8 cellular contexts compared by ENCODE assay signal in the genomic region with DNA sequence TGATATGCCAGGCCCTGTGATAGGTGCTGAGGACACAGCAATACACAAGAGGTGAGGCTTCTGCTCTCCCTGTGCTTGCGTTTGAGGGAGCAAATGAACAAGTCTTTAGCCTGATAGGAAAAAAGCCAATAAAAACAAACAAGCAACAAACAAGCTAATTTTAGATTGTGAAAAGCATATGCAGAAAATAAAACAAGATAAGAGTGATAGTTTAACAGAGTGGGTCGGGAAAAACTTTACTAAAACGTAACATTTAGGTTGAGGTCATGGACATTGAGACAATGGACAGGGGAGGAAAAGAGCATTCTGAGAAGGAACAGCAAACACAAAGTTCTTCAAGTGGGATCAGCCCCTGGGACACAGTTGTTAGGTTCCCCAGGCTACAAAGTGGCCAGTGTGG. TPM values are rescaled to one million over a fixed set of nuclear protein-coding genes. Genes with fewer than 3 reads are reported as not detected.
DNase-seq lines count a peak whose midpoint lies in the region; ATAC-seq, FAIRE-seq and TF ChIP-seq lines count a peak whose summit lies in the region.

No MANE protein-coding gene starts in this region.

- intact Hi-C loops in left colon (cut with DNase I, micrococcal nuclease), result no loop called here

- H3K9ac ChIP-seq in keratinocyte (ENCODE audit: control insufficient read depth, extremely low read depth, insufficient read depth, low read length) (no peak overlapping the region), subcutaneous abdominal adipose tissue (ENCODE audit: low read length in 5 of 5) (peak overlapping the region; percentile 60 to 88 (median 67))

- H3K27ac ChIP-seq in keratinocyte (ENCODE audit: control insufficient read depth, insufficient read depth, low read length) (peak overlapping the region; percentile 59), subcutaneous abdominal adipose tissue (ENCODE audit: low read depth, low read length) (peak overlapping the region; percentile 99)

- peaks cover 66% of the 10 kb centered on the region for H3K79me2 ChIP-seq in keratinocyte (ENCODE audit: control insufficient read depth, insufficient read depth, low read length)

- H3K9me3 Mint-ChIP-seq in T-helper 2 cell treated with Interferon-gamma antibody and Interleukin-4, amounts not matched to agents 5 μg/mL and 100 μg/mL, for 36 hours, result peaks cover 8% of the 10 kb centered on the region
- peaks cover 4 to 5% of the 10 kb centered on the region in 2 donors for H3K9me3 Mint-ChIP-seq in activated naive CD4-positive, alpha-beta T cell treated with anti-CD3 and anti-CD28 coated beads, Interleukin-2, amount 50 U/mL, for 72 hours

- TF ChIP-seq CTCF in keratinocyte (optimal IDR thresholded peaks at IDR 0.05 in 1 of 3, IDR thresholded peaks at IDR 0.05 in 1 of 3, conservative IDR thresholded peaks at IDR 0.05 in 1 of 3; ENCODE audit: extremely low read depth in 1 of 3, insufficient read depth in 2 of 3, low read length in 3 of 3), result no peak

- ATAC-seq in activated naive CD4-positive, alpha-beta T cell treated with anti-CD3 and anti-CD28 coated beads, Interleukin-2, amount 50 U/mL, for 72 hours, result no peak
- ATAC-seq in left lobe of liver (no peak), left colon (no peak)

- peak overlapping the region; percentile 63 for H3K4me2 ChIP-seq in keratinocyte (ENCODE audit: control insufficient read depth, extremely low read depth, insufficient read depth, low read depth, low read length)

- no peak for FAIRE-seq in keratinocyte (lab: Jason Lieb, UNC)

- H3K9me3 ChIP-seq in keratinocyte (ENCODE audit: control insufficient read depth, low read depth, low read length) (no peaks in the 10 kb centered on the region), subcutaneous abdominal adipose tissue (ENCODE audit: control insufficient read depth in 5 of 5, low read length in 5 of 5) (no peaks in the 10 kb centered on the region)

- dilution Hi-C loops in keratinocyte (cut with MboI; ENCODE audit: extremely low pct_ligation_motif_present, low sequenced_read_pairs), result no loop called here

- no peak for DNase-seq in T-helper 2 cell treated with Interferon-gamma antibody and Interleukin-4, amounts not matched to agents 5 μg/mL and 100 μg/mL, for 36 hours (ENCODE audit: low spot score)
- no peak for DNase-seq in T-helper 2 cell
- DNase-seq in activated naive CD4-positive, alpha-beta T cell treated with anti-CD3 and anti-CD28 coated beads, Interleukin-2, amount 50 U/mL, for 72 hours (ENCODE audit: low spot score in 2 of 2), result no peak
- DNase-seq in keratinocyte (ENCODE audit: low read depth, low spot score), result no peak
- DNase-seq in left lobe of liver (ENCODE audit: low spot score), result no peak
- DNase-seq in left colon, result no peak
- no peak for DNase-seq in hippocampal formation (lab: John Stamatoyannopoulos, UW)

- H3K27ac Mint-ChIP-seq in T-helper 2 cell treated with Interferon-gamma antibody and Interleukin-4, amounts not matched to agents 5 μg/mL and 100 μg/mL, for 36 hours, result peak overlapping the region; percentile 89
- H3K27ac Mint-ChIP-seq in activated naive CD4-positive, alpha-beta T cell treated with anti-CD3 and anti-CD28 coated beads, Interleukin-2, amount 50 U/mL, for 72 hours, result peak overlapping the region; percentile 51 to 93

- no peaks in the 10 kb centered on the region for H4K20me1 ChIP-seq in keratinocyte (ENCODE audit: control insufficient read depth, extremely low read depth, insufficient read depth, low read length)

- H3K4me3 Mint-ChIP-seq in T-helper 2 cell treated with Interferon-gamma antibody and Interleukin-4, amounts not matched to agents 5 μg/mL and 100 μg/mL, for 36 hours, result peak overlapping the region; percentile 100

- no peak overlapping the region for H3K4me3 ChIP-seq in keratinocyte (ENCODE audit: control insufficient read depth in 2 of 3, extremely low read depth in 1 of 3, insufficient read depth in 2 of 3, low read depth in 1 of 3, low read length in 3 of 3)
- peak overlapping the region; percentile 3 to 53 (median 41) for H3K4me3 ChIP-seq in subcutaneous abdominal adipose tissue (ENCODE audit: low read depth in 1 of 5, low read length in 5 of 5)

- H3K36me3 Mint-ChIP-seq in T-helper 2 cell treated with Interferon-gamma antibody and Interleukin-4, amounts not matched to agents 5 μg/mL and 100 μg/mL, for 36 hours (ENCODE audit: low read depth), result peaks cover 49% of the 10 kb centered on the region
- peaks cover 34 to 63% of the 10 kb centered on the region in 2 donors for H3K36me3 Mint-ChIP-seq in activated naive CD4-positive, alpha-beta T cell treated with anti-CD3 and anti-CD28 coated beads, Interleukin-2, amount 50 U/mL, for 72 hours

- H3K27me3 Mint-ChIP-seq in T-helper 2 cell treated with Interferon-gamma antibody and Interleukin-4, amounts not matched to agents 5 μg/mL and 100 μg/mL, for 36 hours (ENCODE audit: low read depth), result no peaks in the 10 kb centered on the region

- peaks cover 6% of the 10 kb centered on the region for H3K9me1 ChIP-seq in keratinocyte (ENCODE audit: control insufficient read depth, extremely low read depth, insufficient read depth, low read length)

- H2AFZ ChIP-seq in keratinocyte (ENCODE audit: control insufficient read depth, low read length), result no peak overlapping the region

- peaks cover 64% of the 10 kb centered on the region for H3K4me1 Mint-ChIP-seq in T-helper 2 cell treated with Interferon-gamma antibody and Interleukin-4, amounts not matched to agents 5 μg/mL and 100 μg/mL, for 36 hours (ENCODE audit: low read depth)

- H3K4me1 ChIP-seq in keratinocyte (ENCODE audit: control insufficient read depth, extremely low read depth, insufficient read depth, low read length) (peaks cover 50% of the 10 kb centered on the region), subcutaneous abdominal adipose tissue (ENCODE audit: control insufficient read depth in 5 of 5, insufficient read depth in 5 of 5, low read length in 5 of 5) (peaks cover 34 to 85% (median 80%) of the 10 kb centered on the region in 5 donors)

- peaks cover 0 to 7% of the 10 kb centered on the region in 2 experiments for H3K36me3 ChIP-seq in keratinocyte (ENCODE audit: control insufficient read depth in 2 of 2, extremely low read depth in 1 of 2, insufficient read depth in 2 of 2, low read length in 2 of 2)
- H3K36me3 ChIP-seq in subcutaneous abdominal adipose tissue (ENCODE audit: control insufficient read depth in 5 of 5, insufficient read depth in 5 of 5, low read length in 5 of 5), result no peaks in the 10 kb centered on the region

- H3K27me3 ChIP-seq in keratinocyte (ENCODE audit: control insufficient read depth, extremely low read depth, insufficient read depth, low read length), result no peaks in the 10 kb centered on the region
- no peaks in the 10 kb centered on the region for H3K27me3 ChIP-seq in subcutaneous abdominal adipose tissue (ENCODE audit: control insufficient read depth in 5 of 5, insufficient read depth in 4 of 5, low read length in 5 of 5)

RNA-seq across cellular contexts. Expression of gene SMIM3, which starts 4.3 kb away (rescaled TPM):
- 10 to 100 TPM; 27.1 to 33.0 TPM for total RNA-seq in activated naive CD4-positive, alpha-beta T cell treated with anti-CD3 and anti-CD28 coated beads, Interleukin-2, amount 50 U/mL, for 72 hours
- polyA plus RNA-seq in keratinocyte, result 21.1 to 37.0 TPM (median 29.7 TPM) in 3 replicates
- polyA plus RNA-seq in keratinocyte (2011; ENCODE audit: low read depth), result 18.5 TPM
- 32.6 and 36.5 TPM in 2 replicates for polyA plus RNA-seq in keratinocyte (2011; cell fraction: cytosol; rRNA removed)
- 15.8 and 17.0 TPM in 2 replicates for polyA plus RNA-seq in keratinocyte (2011; cell fraction: nucleus; rRNA removed)
- polyA plus RNA-seq in keratinocyte (2012; ENCODE audit: low replicate concordance), result 19.2 TPM in 2 replicates
- polyA minus RNA-seq in keratinocyte, result 11.4 to 14.1 TPM (median 12.1 TPM) in 3 replicates
- 12.9 TPM for polyA minus RNA-seq in keratinocyte (2011; cell fraction: cytosol; rRNA and poly(A)+ RNA removed)
- polyA minus RNA-seq in keratinocyte (2011; cell fraction: nucleus; rRNA and poly(A)+ RNA removed), result 3.0 and 4.4 TPM in 2 replicates
- total RNA-seq in left lobe of liver (3.6 TPM), left colon (10 to 100 TPM; 11.0 to 13.6 TPM)

RNA-seq across cellular contexts. Expression of gene DCTN4, which starts 24.0 kb away (rescaled TPM):
- total RNA-seq in activated naive CD4-positive, alpha-beta T cell treated with anti-CD3 and anti-CD28 coated beads, Interleukin-2, amount 50 U/mL, for 72 hours, result 10 to 100 TPM; 44.0 to 56.4 TPM
- 37.7 to 46.4 TPM (median 44.3 TPM) in 3 replicates for polyA plus RNA-seq in keratinocyte
- 32.4 TPM for polyA plus RNA-seq in keratinocyte (2011; ENCODE audit: low read depth)
- polyA plus RNA-seq in keratinocyte (2011; cell fraction: cytosol; rRNA removed), result 42.2 and 56.1 TPM in 2 replicates
- 48.2 and 48.7 TPM in 2 replicates for polyA plus RNA-seq in keratinocyte (2011; cell fraction: nucleus; rRNA removed)
- 19.1 and 26.3 TPM in 2 replicates for polyA plus RNA-seq in keratinocyte (2012; ENCODE audit: low replicate concordance)
- polyA minus RNA-seq in keratinocyte, result 55.7 to 69.8 TPM (median 68.1 TPM) in 3 replicates
- 32.0 TPM for polyA minus RNA-seq in keratinocyte (2011; cell fraction: cytosol; rRNA and poly(A)+ RNA removed)
- 35.3 and 58.6 TPM in 2 replicates for polyA minus RNA-seq in keratinocyte (2011; cell fraction: nucleus; rRNA and poly(A)+ RNA removed)
- total RNA-seq in left lobe of liver (23.1 TPM), left colon (10 to 100 TPM; 44.6 to 51.5 TPM)

Comparison
In these comparisons a context has a peak if more than half of its experiments do, and no peak if none do; other contexts are left out.
1. H3K4me3 ChIP-seq: peak in subcutaneous abdominal adipose tissue (5 of 5); none in keratinocyte (0 of 3).